In the genomic region with DNA sequence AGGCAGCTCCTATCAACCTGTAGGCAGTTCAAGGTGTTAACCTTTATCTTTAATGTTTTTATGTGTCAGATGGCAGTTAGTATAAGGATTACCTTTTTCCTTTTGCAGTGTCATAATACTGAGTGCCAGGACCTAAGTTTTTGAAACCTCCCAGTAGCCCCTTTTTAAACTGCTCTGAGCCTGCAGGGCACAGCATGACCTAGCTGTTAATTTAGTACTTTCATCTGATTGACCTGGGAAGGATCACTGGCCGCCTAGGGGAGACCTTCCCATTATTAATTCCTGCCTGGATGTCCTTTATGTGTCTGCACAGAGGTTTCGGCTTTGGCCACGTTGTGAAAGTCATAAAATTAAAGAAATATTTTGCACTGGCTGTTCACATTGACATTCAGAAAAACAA, we compare ENCODE assay signal across 1 cellular context.
TF ChIP-seq lines count a peak whose summit lies in the region.

No MANE protein-coding gene starts in this region.

TF ChIP-seq in WTC11, 78 proteins besides CTCF, POLR2A, EP300 and RAD21 (continued from another document):
- TF ChIP-seq ZNF512 (CRISPR knock-in tag; IDR thresholded peaks at IDR 0.05; ENCODE audit: borderline replicate concordance) (no peak), ZNF219 (CRISPR knock-in tag; IDR thresholded peaks at IDR 0.05; ENCODE audit: borderline replicate concordance) (no peak), TEAD1 (CRISPR knock-in tag; IDR thresholded peaks at IDR 0.05) (no peak)
- TF ChIP-seq, protein P1, sequence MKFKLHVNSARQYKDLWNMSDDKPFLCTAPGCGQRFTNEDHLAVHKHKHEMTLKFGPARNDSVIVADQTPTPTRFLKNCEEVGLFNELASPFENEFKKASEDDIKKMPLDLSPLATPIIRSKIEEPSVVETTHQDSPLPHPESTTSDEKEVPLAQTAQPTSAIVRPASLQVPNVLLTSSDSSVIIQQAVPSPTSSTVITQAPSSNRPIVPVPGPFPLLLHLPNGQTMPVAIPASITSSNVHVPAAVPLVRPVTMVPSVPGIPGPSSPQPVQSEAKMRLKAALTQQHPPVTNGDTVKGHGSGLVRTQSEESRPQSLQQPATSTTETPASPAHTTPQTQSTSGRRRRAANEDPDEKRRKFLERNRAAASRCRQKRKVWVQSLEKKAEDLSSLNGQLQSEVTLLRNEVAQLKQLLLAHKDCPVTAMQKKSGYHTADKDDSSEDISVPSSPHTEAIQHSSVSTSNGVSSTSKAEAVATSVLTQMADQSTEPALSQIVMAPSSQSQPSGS (CRISPR knock-in tag; IDR thresholded peaks at IDR 0.05; ENCODE audit: borderline replicate concordance, low read depth) = no peak
TF ChIP-seq in WTC11: peak in this region for 0.
